ENCODE assay signal across 1 cellular context in the genomic region with DNA sequence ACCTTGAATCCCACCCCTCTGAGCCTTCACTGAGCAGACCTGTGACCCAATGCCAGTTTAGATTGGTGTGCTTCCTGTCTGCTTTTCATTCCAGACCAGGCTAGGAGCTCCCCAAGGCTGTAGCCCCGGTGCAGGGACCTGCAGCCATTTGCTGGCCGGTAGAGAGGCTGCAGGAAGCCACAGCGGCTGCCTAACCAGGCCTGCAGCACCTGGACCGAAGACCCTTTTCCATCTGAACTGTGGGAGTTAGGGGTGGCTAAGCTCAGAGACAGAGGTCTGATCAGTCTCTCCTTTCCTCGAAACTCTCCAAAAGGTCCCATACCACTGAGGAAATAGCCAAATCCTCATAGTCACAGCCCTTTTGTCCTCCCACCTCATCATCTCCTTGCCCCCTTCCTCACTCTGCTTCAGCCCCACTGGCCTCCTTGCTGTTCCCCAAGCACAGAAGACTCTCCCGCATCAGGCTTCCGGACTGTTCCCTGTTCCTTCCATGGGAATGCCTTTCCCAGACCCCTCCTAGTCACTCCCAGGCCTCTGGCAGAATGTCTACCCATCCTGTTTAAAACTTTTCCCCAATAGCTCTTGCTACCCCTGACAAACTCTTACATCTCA.
TF ChIP-seq lines count a peak whose summit lies in the region.

No MANE protein-coding gene starts in this region.

TF ChIP-seq in K562, 482 proteins besides CTCF, POLR2A, EP300 and RAD21:
- TF ChIP-seq SRSF7 (optimal IDR thresholded peaks at IDR 0.05; ENCODE audit: low read depth, low read length) = no peak
- 0 out of 2 replicates have a peak, but pooled peaks have one; percentile 12 for TF ChIP-seq CBFB (CRISPR knock-in tag; IDR thresholded peaks at IDR 0.05)
